8 cellular contexts compared by ENCODE assay signal in genomic region chr10:67884842-67885680, GRCh38. TPM values are rescaled to one million over a fixed set of nuclear protein-coding genes. Genes with fewer than 3 reads are reported as not detected.
DNase-seq lines count a peak whose midpoint lies in the region; ATAC-seq and TF ChIP-seq lines count a peak whose summit lies in the region.

No MANE protein-coding gene starts in this region.

- H3K9me3 ChIP-seq in HUES6 (ENCODE audit: control insufficient read depth, insufficient read depth, low read depth, low read length): no peaks in the 10 kb centered on the region
- H3K9me3 ChIP-seq in esophagus muscularis mucosa: no peaks in the 10 kb centered on the region
- H3K9me3 ChIP-seq in muscle layer of colon (ENCODE audit: low read length): no peaks in the 10 kb centered on the region

- no peaks in the 10 kb centered on the region for H3K27me3 ChIP-seq in HUES6 (ENCODE audit: control insufficient read depth, insufficient read depth, low read length)
- H3K27me3 ChIP-seq in esophagus muscularis mucosa: no peaks in the 10 kb centered on the region
- H3K27me3 ChIP-seq in muscle layer of colon (ENCODE audit: control insufficient read depth in 1 of 2, insufficient read depth in 2 of 2, low read length in 2 of 2): no peaks in the 10 kb centered on the region

- intact Hi-C loops in esophagus muscularis mucosa (cut with DNase I): no loop called here

- H3K4me1 ChIP-seq in HUES6 (ENCODE audit: control insufficient read depth, insufficient read depth, low read length) (peaks cover 5% of the 10 kb centered on the region; the same call in 1 of the 2 replicates), esophagus muscularis mucosa (peaks cover 19 to 45% (median 40%) of the 10 kb centered on the region in 4 donors), muscle layer of colon (ENCODE audit: insufficient read depth, low read length) (peaks cover 19% of the 10 kb centered on the region)

- peak overlapping the region; percentile 80; the same call in 1 of the 2 replicates for H3K27ac ChIP-seq in HUES6 (ENCODE audit: low read depth, low read length)
- peak overlapping the region; percentile 92 to 99 (median 96) for H3K27ac ChIP-seq in esophagus muscularis mucosa (replicated peaks in 1 of 4)
- peak overlapping the region; percentile 93 for H3K27ac ChIP-seq in muscle layer of colon (ENCODE audit: low read depth, low read length)

- TF ChIP-seq EP300 in esophagus muscularis mucosa (IDR thresholded peaks at IDR 0.05): no peak

- peak in 2 of 3 experiments; percentile 1 to 10 for TF ChIP-seq CTCF in esophagus muscularis mucosa (IDR thresholded peaks at IDR 0.05)

- DNase-seq in D341Med (ENCODE audit: low spot score) (peak; percentile 75), esophagus muscularis mucosa (ENCODE audit: extremely low spot score) (peak; percentile 94)
- peak; percentile 80 to 87 for DNase-seq in activated T-cell treated with anti-CD3 and anti-CD28 coated beads, Interleukin-2, amount 50 U/mL, for 48 hours
- DNase-seq in stimulated activated CD8-positive, alpha-beta memory T cell treated with anti-CD3 and anti-CD28 coated beads, Interleukin-4, amount 100 ng/mL, for 48 hours: peak; percentile 85

- H3K4me3 ChIP-seq in HUES6 (ENCODE audit: low read depth, low read length) (peak overlapping the region; percentile 88), esophagus muscularis mucosa (peak overlapping the region; percentile 80 to 93 (median 86)), muscle layer of colon (ENCODE audit: low read depth in 1 of 2, low read length in 2 of 2) (peak overlapping the region; percentile 62 to 86)

- TF ChIP-seq POLR2A in esophagus muscularis mucosa (IDR thresholded peaks at IDR 0.05; ENCODE audit: low read depth): no peak

- H3K9ac ChIP-seq in HUES6 (ENCODE audit: low read length) (peak overlapping the region; percentile 88), muscle layer of colon (ENCODE audit: low read length) (peak overlapping the region; percentile 9)

- peak; percentile 68 for ATAC-seq in GM21515 (IDR thresholded peaks at IDR 0.05; ENCODE audit: unreplicated experiment)

- H3K36me3 ChIP-seq in HUES6 (ENCODE audit: control insufficient read depth, insufficient read depth, low read length) (peaks cover 37% of the 10 kb centered on the region), esophagus muscularis mucosa (peaks cover 14 to 33% (median 27%) of the 10 kb centered on the region in 4 donors), muscle layer of colon (ENCODE audit: insufficient read depth, low read length) (peaks cover 31% of the 10 kb centered on the region)

- WGBS in esophagus muscularis mucosa: 1% methylated on average over 22 of the region's 73 CpGs

TF ChIP-seq in PFSK-1, 5 proteins besides CTCF, POLR2A, EP300 and RAD21:
- peak; percentile 11 for TF ChIP-seq FOXP2 (optimal IDR thresholded peaks at IDR 0.05; ENCODE audit: borderline replicate concordance, extremely low read depth, extremely low read length, insufficient read depth)
- TF ChIP-seq POLR2AphosphoS5 (IDR thresholded peaks at IDR 0.05; ENCODE audit: low read depth, low read length): no peak; the same call in 1 of the 2 replicates
- TF ChIP-seq SIN3A (IDR thresholded peaks at IDR 0.05; ENCODE audit: borderline replicate concordance, insufficient read depth, low read length): peak; percentile 54; the same call in 1 of the 2 replicates

RNA-seq across cellular contexts. Expression of gene SIRT1, which starts 0.6 kb away (rescaled TPM):
- polyA plus RNA-seq in PFSK-1 (2012; ENCODE audit: insufficient read length, low read depth): 12.9 TPM
- 10 to 100 TPM; 23.7 to 30.3 (median 29.2) TPM for total RNA-seq in esophagus muscularis mucosa

RNA-seq across cellular contexts. Expression of gene DNAJC12, which starts 47.1 kb away (rescaled TPM):
- polyA plus RNA-seq in PFSK-1 (2012; ENCODE audit: insufficient read length, low read depth): 1.2 TPM
- 1 to 10 TPM; 4.1 to 7.6 (median 6.5) TPM for total RNA-seq in esophagus muscularis mucosa

Comparison
In these comparisons a context has a peak if more than half of its experiments do, and no peak if none do; other contexts are left out.
1. Peak in every context shown above with its lines: DNase-seq, ATAC-seq, H3K4me3 ChIP-seq and H3K27ac ChIP-seq.